ENCODE assay signal across 11 cellular contexts in genomic region chr3:46293991-46294833, GRCh38.
DNase-seq lines count a peak whose midpoint lies in the region; ATAC-seq lines count a peak whose summit lies in the region.
"Had no signal": no experiment of that assay in that cellular context is flagged by ENCODE, and none has a peak within 500 bp of the region (broad histone marks: within the 10 kb centered on the region; RNA-seq: fewer than 3 reads in every experiment).

No MANE protein-coding gene starts in this region.

- H3K27ac Mint-ChIP-seq in effector memory CD8-positive, alpha-beta T cell = peak overlapping the region; percentile 93 to 95
- peak overlapping the region; percentile 85 for H3K27ac Mint-ChIP-seq in stimulated activated naive B cell treated with anti-CD40 and anti-IgM and Interleukin-4, amounts not matched to agents 10 μg/mL and 1 μg/mL and 100 μg/mL, for 72 hours
- H3K27ac Mint-ChIP-seq: type B pancreatic cell had no signal

- H3K36me3 Mint-ChIP-seq in effector memory CD8-positive, alpha-beta T cell (ENCODE audit: insufficient read depth) = no peaks in the 10 kb centered on the region
- H3K36me3 Mint-ChIP-seq in stimulated activated naive B cell treated with anti-CD40 and anti-IgM and Interleukin-4, amounts not matched to agents 10 μg/mL and 1 μg/mL and 100 μg/mL, for 72 hours = no peaks in the 10 kb centered on the region
- H3K36me3 Mint-ChIP-seq: type B pancreatic cell had no signal

- peak overlapping the region; percentile 67 to 69 for H3K4me3 Mint-ChIP-seq in effector memory CD8-positive, alpha-beta T cell
- peak overlapping the region; percentile 3 to 36 for H3K4me3 Mint-ChIP-seq in stimulated activated naive B cell treated with anti-CD40 and anti-IgM and Interleukin-4, amounts not matched to agents 10 μg/mL and 1 μg/mL and 100 μg/mL, for 72 hours
- H3K4me3 Mint-ChIP-seq: type B pancreatic cell had no signal

- peak; percentile 73 for DNase-seq in activated T-cell treated with anti-CD3 and anti-CD28 coated beads for 48 hours (ENCODE audit: low read depth)
- DNase-seq in activated T-cell treated with anti-CD3 and anti-CD28 coated beads, Interleukin-2, amount 50 U/mL, for 1 hour = no peak
- peak; percentile 51 for DNase-seq in activated CD4-positive, CD25-positive, alpha-beta regulatory T cell treated with anti-CD3 and anti-CD28 coated beads, Interleukin-2, amount 50 U/mL, for 72 hours
- DNase-seq in effector memory CD8-positive, alpha-beta T cell = no peak
- peak; percentile 65 for DNase-seq in stimulated activated naive B cell treated with anti-CD40 and anti-IgM and Interleukin-4, amounts not matched to agents 10 μg/mL and 1 μg/mL and 100 μg/mL, for 72 hours
- DNase-seq in NCI-H446 (lab: John Stamatoyannopoulos, UW) = no peak
- DNase-seq: NCI-H1417 had no signal

- peaks cover 0 to 8% of the 10 kb centered on the region in 2 donors for H3K9me3 Mint-ChIP-seq in effector memory CD8-positive, alpha-beta T cell
- no peaks in the 10 kb centered on the region for H3K9me3 Mint-ChIP-seq in stimulated activated naive B cell treated with anti-CD40 and anti-IgM and Interleukin-4, amounts not matched to agents 10 μg/mL and 1 μg/mL and 100 μg/mL, for 72 hours
- H3K9me3 Mint-ChIP-seq: type B pancreatic cell had no signal

- no peaks in the 10 kb centered on the region for H3K27me3 Mint-ChIP-seq in effector memory CD8-positive, alpha-beta T cell
- H3K27me3 Mint-ChIP-seq in stimulated activated naive B cell treated with anti-CD40 and anti-IgM and Interleukin-4, amounts not matched to agents 10 μg/mL and 1 μg/mL and 100 μg/mL, for 72 hours = no peaks in the 10 kb centered on the region

- H3K4me1 Mint-ChIP-seq in effector memory CD8-positive, alpha-beta T cell (ENCODE audit: low read depth in 2 of 2) = peaks cover 61 to 75% of the 10 kb centered on the region in 2 donors
- H3K4me1 Mint-ChIP-seq in stimulated activated naive B cell treated with anti-CD40 and anti-IgM and Interleukin-4, amounts not matched to agents 10 μg/mL and 1 μg/mL and 100 μg/mL, for 72 hours = peaks cover 39 to 59% of the 10 kb centered on the region in 2 donors

- peak; percentile 7 for ATAC-seq in effector memory CD8-positive, alpha-beta T cell (replicated peaks)
- ATAC-seq in stimulated activated naive B cell treated with anti-CD40 and anti-IgM and Interleukin-4, amounts not matched to agents 10 μg/mL and 1 μg/mL and 100 μg/mL, for 72 hours (replicated peaks) = peak; percentile 90 to 91
- ATAC-seq in HG03442 (IDR thresholded peaks at IDR 0.05; ENCODE audit: unreplicated experiment) (no peak), HG03108 (IDR thresholded peaks at IDR 0.05; ENCODE audit: unreplicated experiment) (no peak)
- ATAC-seq: HCT116 had no signal

Comparison
In these comparisons a context has a peak if more than half of its experiments do, and no peak if none do; other contexts are left out.
1. DNase-seq: peak in activated T-cell treated with anti-CD3 and anti-CD28 coated beads for 48 hours (single experiment), activated CD4-positive, CD25-positive, alpha-beta regulatory T cell treated with anti-CD3 and anti-CD28 coated beads, Interleukin-2, amount 50 U/mL, for 72 hours (single experiment) and stimulated activated naive B cell treated with anti-CD40 and anti-IgM and Interleukin-4, amounts not matched to agents 10 μg/mL and 1 μg/mL and 100 μg/mL, for 72 hours (single experiment); none in activated T-cell treated with anti-CD3 and anti-CD28 coated beads, Interleukin-2, amount 50 U/mL, for 1 hour (single experiment), effector memory CD8-positive, alpha-beta T cell (0 of 3) and NCI-H446 (0 of 2).
2. ATAC-seq: peak in effector memory CD8-positive, alpha-beta T cell (single experiment) and stimulated activated naive B cell treated with anti-CD40 and anti-IgM and Interleukin-4, amounts not matched to agents 10 μg/mL and 1 μg/mL and 100 μg/mL, for 72 hours (2 of 2); none in HG03442 (single experiment) and HG03108 (single experiment).